Comparison of ENCODE assay signal across 8 cellular contexts in the genomic region with DNA sequence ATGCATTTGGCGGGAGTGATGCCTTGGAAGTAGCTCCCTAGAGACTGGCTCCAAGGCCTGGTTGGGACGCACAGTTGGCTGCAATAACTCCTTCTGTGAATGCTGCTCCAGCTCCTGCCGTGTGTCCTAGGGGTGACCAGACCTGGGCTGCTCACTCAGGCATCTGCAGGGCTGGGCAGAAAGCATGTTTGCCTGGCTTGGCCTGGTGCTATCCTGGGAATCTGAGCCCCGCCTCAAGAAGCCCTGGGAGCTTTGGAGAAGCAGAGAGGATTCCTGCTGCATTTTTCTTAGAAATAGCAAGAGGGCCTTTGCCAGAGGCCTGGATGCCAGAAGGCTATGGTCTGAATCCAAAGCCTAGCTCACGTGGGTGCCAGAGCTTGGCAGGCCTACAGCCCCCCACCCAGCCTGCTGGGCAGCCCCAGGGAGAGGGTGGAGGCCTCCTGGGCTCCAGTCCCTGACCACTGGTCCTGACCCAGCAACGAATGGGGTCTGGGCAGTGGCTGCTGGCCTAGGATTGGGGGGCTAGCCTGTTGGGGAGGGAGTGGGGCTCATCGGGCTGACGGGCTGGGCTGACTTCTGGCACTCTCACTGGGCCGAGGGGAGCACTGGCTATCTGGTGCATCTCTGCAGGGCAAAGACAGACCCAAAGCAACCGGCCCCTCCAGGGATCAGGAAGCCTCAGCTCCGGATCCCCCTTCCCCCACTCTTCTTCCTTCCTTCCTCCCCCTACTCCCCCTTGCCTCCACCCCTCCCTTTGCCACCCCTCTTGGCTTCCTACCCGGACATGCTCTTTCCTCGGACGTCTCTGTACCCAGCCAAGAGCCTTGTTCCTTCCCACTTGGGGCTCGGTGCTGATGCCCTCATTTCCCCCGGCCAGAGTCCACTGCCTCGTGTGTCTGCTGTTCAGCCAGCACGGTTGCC. TPM values are rescaled to one million over a fixed set of nuclear protein-coding genes. Genes with fewer than 3 reads are reported as not detected.
DNase-seq lines count a peak whose midpoint lies in the region; ATAC-seq, FAIRE-seq and TF ChIP-seq lines count a peak whose summit lies in the region.

No MANE protein-coding gene starts in this region.

- H3K27ac Mint-ChIP-seq in GM23338 = peak overlapping the region; percentile 59; the same call in 1 of the 2 replicates
- H3K27ac Mint-ChIP-seq in activated T-helper 2 cell treated with anti-CD3 and anti-CD28 coated beads, Interferon-gamma antibody, Interleukin-2, Interleukin-4, amounts not matched to agents 10 μg/mL and 5 μg/mL and 100 μg/mL, durations not matched to agents 14 hours and 24 hours and 36 hours = no peak overlapping the region
- H3K27ac Mint-ChIP-seq in activated naive CD8-positive, alpha-beta T cell treated with anti-CD3 and anti-CD28 coated beads for 36 hours = no peak overlapping the region

- H3K36me3 Mint-ChIP-seq in GM23338 (ENCODE audit: low read depth) = peaks cover 23% of the 10 kb centered on the region; the same call in 2 of the 3 replicates
- H3K36me3 Mint-ChIP-seq in activated T-helper 2 cell treated with anti-CD3 and anti-CD28 coated beads, Interferon-gamma antibody, Interleukin-2, Interleukin-4, amounts not matched to agents 10 μg/mL and 5 μg/mL and 100 μg/mL, durations not matched to agents 14 hours and 24 hours and 36 hours (ENCODE audit: low read depth) = no peaks in the 10 kb centered on the region
- no peaks in the 10 kb centered on the region for H3K36me3 Mint-ChIP-seq in activated naive CD8-positive, alpha-beta T cell treated with anti-CD3 and anti-CD28 coated beads for 36 hours

- H3K9me3 Mint-ChIP-seq in GM23338 = no peaks in the 10 kb centered on the region
- H3K9me3 Mint-ChIP-seq in activated T-helper 2 cell treated with anti-CD3 and anti-CD28 coated beads, Interferon-gamma antibody, Interleukin-2, Interleukin-4, amounts not matched to agents 10 μg/mL and 5 μg/mL and 100 μg/mL, durations not matched to agents 14 hours and 24 hours and 36 hours = no peaks in the 10 kb centered on the region
- no peaks in the 10 kb centered on the region for H3K9me3 Mint-ChIP-seq in activated naive CD8-positive, alpha-beta T cell treated with anti-CD3 and anti-CD28 coated beads for 36 hours

- peaks cover 9% of the 10 kb centered on the region; the same call in 1 of the 2 replicates for H4K20me1 ChIP-seq in GM23338 (replicated peaks; ENCODE audit: insufficient read depth)

- 14 to 28% (median 23%) methylated on average over 16 to 18 of the region's 18 CpGs for WGBS in small intestine, 3 donors

- FAIRE-seq in small intestine (lab: Jason Lieb, UNC) = no peak

- peaks cover 6% of the 10 kb centered on the region for H3K27me3 Mint-ChIP-seq in GM23338 (ENCODE audit: insufficient read depth, low read depth, poor library complexity)
- peaks cover 3% of the 10 kb centered on the region for H3K27me3 Mint-ChIP-seq in activated T-helper 2 cell treated with anti-CD3 and anti-CD28 coated beads, Interferon-gamma antibody, Interleukin-2, Interleukin-4, amounts not matched to agents 10 μg/mL and 5 μg/mL and 100 μg/mL, durations not matched to agents 14 hours and 24 hours and 36 hours (ENCODE audit: low read depth)
- H3K27me3 Mint-ChIP-seq in activated naive CD8-positive, alpha-beta T cell treated with anti-CD3 and anti-CD28 coated beads for 36 hours = no peaks in the 10 kb centered on the region

- peaks cover 12% of the 10 kb centered on the region; the same call in 1 of the 2 replicates for H3K36me3 ChIP-seq in GM23338 (ENCODE audit: insufficient read depth)
- H3K36me3 ChIP-seq in small intestine (ENCODE audit: control insufficient read depth in 2 of 2, insufficient read depth in 2 of 2, low read length in 2 of 2) = no peaks in the 10 kb centered on the region

- peaks cover 32% of the 10 kb centered on the region for H3K4me1 ChIP-seq in GM23338 (ENCODE audit: insufficient read depth)
- H3K4me1 ChIP-seq in small intestine (ENCODE audit: control insufficient read depth in 2 of 2, insufficient read depth in 1 of 2, low read depth in 1 of 2, low read length in 1 of 2) = peaks cover 4 to 9% of the 10 kb centered on the region in 2 donors

- H2AFZ ChIP-seq in GM23338 = no peak overlapping the region

- H3K27me3 ChIP-seq in GM23338 (ENCODE audit: insufficient read depth) (no peaks in the 10 kb centered on the region), small intestine (ENCODE audit: control insufficient read depth in 2 of 2, insufficient read depth in 2 of 2, low read length in 2 of 2) (no peaks in the 10 kb centered on the region)

- ATAC-seq in GM23338 (peak; percentile 33), HG02759 (IDR thresholded peaks at IDR 0.05; ENCODE audit: unreplicated experiment) (no peak)

- H3K9me3 ChIP-seq in small intestine (ENCODE audit: control insufficient read depth, low read depth) = no peaks in the 10 kb centered on the region

- no peak for TF ChIP-seq CTCF in GM23338 (conservative IDR thresholded peaks at IDR 0.05; ENCODE audit: low read depth in 2 of 2)

- H3K79me2 ChIP-seq in GM23338 (replicated peaks; ENCODE audit: insufficient read depth) = peaks cover 25% of the 10 kb centered on the region

- intact Hi-C loops in activated T-helper 2 cell treated with anti-CD3 and anti-CD28 coated beads, Interferon-gamma antibody, Interleukin-2, Interleukin-4, amounts not matched to agents 10 μg/mL and 5 μg/mL and 100 μg/mL, durations not matched to agents 14 hours and 24 hours and 36 hours (cut with micrococcal nuclease) = no loop called here

- H3K27ac ChIP-seq in GM23338 (ENCODE audit: low read depth) (peak overlapping the region; percentile 59; the same call in 1 of the 2 replicates), small intestine (ENCODE audit: low read depth in 1 of 2, low read length in 1 of 2) (peak overlapping the region; percentile 22 to 76)

- peak overlapping the region; percentile 17; the same call in 1 of the 3 replicates for H3K4me3 Mint-ChIP-seq in GM23338
- H3K4me3 Mint-ChIP-seq in activated T-helper 2 cell treated with anti-CD3 and anti-CD28 coated beads, Interferon-gamma antibody, Interleukin-2, Interleukin-4, amounts not matched to agents 10 μg/mL and 5 μg/mL and 100 μg/mL, durations not matched to agents 14 hours and 24 hours and 36 hours (ENCODE audit: low read depth) = no peak overlapping the region
- no peak overlapping the region for H3K4me3 Mint-ChIP-seq in activated naive CD8-positive, alpha-beta T cell treated with anti-CD3 and anti-CD28 coated beads for 36 hours

- DNase-seq in GM23338 (ENCODE audit: low spot score) = no peak
- DNase-seq in cerebellum (ENCODE audit: low spot score) = peak; percentile 52
- peak; percentile 36 for DNase-seq in kidney glomerular epithelial cell (lab: John Stamatoyannopoulos, UW)
- DNase-seq in small intestine = peak; percentile 90
- no peak for DNase-seq in NCI-H146 treated with DMSO at 0.1 percent for 48 hours (lab: John Stamatoyannopoulos, UW; ENCODE audit: unreplicated experiment)
- DNase-seq in activated T-helper 2 cell treated with anti-CD3 and anti-CD28 coated beads, Interferon-gamma antibody, Interleukin-2, Interleukin-4, amounts not matched to agents 10 μg/mL and 5 μg/mL and 100 μg/mL, durations not matched to agents 14 hours and 24 hours and 36 hours (ENCODE audit: low spot score) = no peak
- no peak for DNase-seq in activated naive CD8-positive, alpha-beta T cell treated with anti-CD3 and anti-CD28 coated beads for 36 hours

- no peaks in the 10 kb centered on the region for H3F3A ChIP-seq in GM23338 (replicated peaks; ENCODE audit: low read depth)

- H3K4me3 ChIP-seq in GM23338 = no peak overlapping the region
- H3K4me3 ChIP-seq in small intestine (ENCODE audit: low read depth in 1 of 2, low read length in 2 of 2) = no peak overlapping the region

- H3K4me1 Mint-ChIP-seq in GM23338 = peaks cover 47% of the 10 kb centered on the region
- H3K4me1 Mint-ChIP-seq in activated T-helper 2 cell treated with anti-CD3 and anti-CD28 coated beads, Interferon-gamma antibody, Interleukin-2, Interleukin-4, amounts not matched to agents 10 μg/mL and 5 μg/mL and 100 μg/mL, durations not matched to agents 14 hours and 24 hours and 36 hours (ENCODE audit: low read depth) = no peaks in the 10 kb centered on the region
- H3K4me1 Mint-ChIP-seq in activated naive CD8-positive, alpha-beta T cell treated with anti-CD3 and anti-CD28 coated beads for 36 hours = no peaks in the 10 kb centered on the region

- peak overlapping the region; percentile 65; the same call in 1 of the 2 replicates for H3K4me2 ChIP-seq in GM23338

- H3K9me2 ChIP-seq in GM23338 (ENCODE audit: insufficient read depth) = no peaks in the 10 kb centered on the region

TF ChIP-seq in GM23338, 12 proteins besides CTCF, POLR2A, EP300 and RAD21 (continues in another document):
- TF ChIP-seq POLR2AphosphoS5 (IDR thresholded peaks at IDR 0.05; ENCODE audit: low read depth) (no peak), EZH2 (IDR thresholded peaks at IDR 0.05; ENCODE audit: low read depth, unreplicated experiment) (no peak), ZNF114 (CRISPR knock-in tag; IDR thresholded peaks at IDR 0.05) (no peak), ZNF331 (CRISPR knock-in tag; IDR thresholded peaks at IDR 0.05; ENCODE audit: low read depth) (no peak)

RNA-seq across cellular contexts. Expression of a gene that starts 10.5 kb away (rescaled TPM):
- 32.6 and 67.6 TPM in 2 replicates for total RNA-seq in GM23338 (2014; rRNA removed; shearing (Covaris generic))
- polyA plus RNA-seq in GM23338 (2016; fragmentation: Nextera tagmentation; extraction: Ambion mirVana) (2.3 and 2.8 TPM in 2 replicates), small intestine (10 to 100 TPM in 1 of 3 donors, 1 to 10 TPM in 2; 3.0 to 35.7 (median 3.6) TPM)
- 8.2 TPM for total RNA-seq in cerebellum
- total RNA-seq in activated T-helper 2 cell treated with anti-CD3 and anti-CD28 coated beads, Interferon-gamma antibody, Interleukin-2, Interleukin-4, amounts not matched to agents 10 μg/mL and 5 μg/mL and 100 μg/mL, durations not matched to agents 14 hours and 24 hours and 36 hours = 0.11 and 0.21 TPM in 2 replicates
- under 1 TPM; 0.10 to 0.28 TPM for total RNA-seq in activated naive CD8-positive, alpha-beta T cell treated with anti-CD3 and anti-CD28 coated beads for 36 hours

RNA-seq across cellular contexts. Expression of a gene that starts 25.8 kb away (rescaled TPM):
- total RNA-seq in GM23338 (2014; rRNA removed; shearing (Covaris generic)) = not detected in 2 replicates
- polyA plus RNA-seq in GM23338 (2016; fragmentation: Nextera tagmentation; extraction: Ambion mirVana) (not detected in 2 replicates), small intestine (not detected)
- total RNA-seq in cerebellum = not detected
- not detected in 2 replicates for total RNA-seq in activated T-helper 2 cell treated with anti-CD3 and anti-CD28 coated beads, Interferon-gamma antibody, Interleukin-2, Interleukin-4, amounts not matched to agents 10 μg/mL and 5 μg/mL and 100 μg/mL, durations not matched to agents 14 hours and 24 hours and 36 hours
- total RNA-seq in activated naive CD8-positive, alpha-beta T cell treated with anti-CD3 and anti-CD28 coated beads for 36 hours = under 1 TPM in 1 of 2 experiments, not detected in 1; 0.12 TPM

RNA-seq across cellular contexts. Expression of a gene that starts 39.4 kb away (rescaled TPM):
- total RNA-seq in GM23338 (2014; rRNA removed; shearing (Covaris generic)) = 0.28 and 3.0 TPM in 2 replicates
- polyA plus RNA-seq in GM23338 (2016; fragmentation: Nextera tagmentation; extraction: Ambion mirVana) (0.68 and 1.3 TPM in 2 replicates), small intestine (1 to 10 TPM in 1 of 3 donors, not detected in 2; 2.1 TPM)
- 6.2 TPM for total RNA-seq in cerebellum
- total RNA-seq in activated T-helper 2 cell treated with anti-CD3 and anti-CD28 coated beads, Interferon-gamma antibody, Interleukin-2, Interleukin-4, amounts not matched to agents 10 μg/mL and 5 μg/mL and 100 μg/mL, durations not matched to agents 14 hours and 24 hours and 36 hours = not detected in 2 replicates
- under 1 TPM in 1 of 2 experiments, not detected in 1; 0.18 TPM for total RNA-seq in activated naive CD8-positive, alpha-beta T cell treated with anti-CD3 and anti-CD28 coated beads for 36 hours

Comparison
In these comparisons a context has a peak if more than half of its experiments do, and no peak if none do; other contexts are left out.
1. DNase-seq: peak in cerebellum (single experiment), kidney glomerular epithelial cell (single experiment) and small intestine (single experiment); none in GM23338 (single experiment), NCI-H146 treated with DMSO at 0.1 percent for 48 hours (single experiment), activated T-helper 2 cell treated with anti-CD3 and anti-CD28 coated beads, Interferon-gamma antibody, Interleukin-2, Interleukin-4, amounts not matched to agents 10 μg/mL and 5 μg/mL and 100 μg/mL, durations not matched to agents 14 hours and 24 hours and 36 hours (single experiment) and activated naive CD8-positive, alpha-beta T cell treated with anti-CD3 and anti-CD28 coated beads for 36 hours (single experiment).